In the genomic region with DNA sequence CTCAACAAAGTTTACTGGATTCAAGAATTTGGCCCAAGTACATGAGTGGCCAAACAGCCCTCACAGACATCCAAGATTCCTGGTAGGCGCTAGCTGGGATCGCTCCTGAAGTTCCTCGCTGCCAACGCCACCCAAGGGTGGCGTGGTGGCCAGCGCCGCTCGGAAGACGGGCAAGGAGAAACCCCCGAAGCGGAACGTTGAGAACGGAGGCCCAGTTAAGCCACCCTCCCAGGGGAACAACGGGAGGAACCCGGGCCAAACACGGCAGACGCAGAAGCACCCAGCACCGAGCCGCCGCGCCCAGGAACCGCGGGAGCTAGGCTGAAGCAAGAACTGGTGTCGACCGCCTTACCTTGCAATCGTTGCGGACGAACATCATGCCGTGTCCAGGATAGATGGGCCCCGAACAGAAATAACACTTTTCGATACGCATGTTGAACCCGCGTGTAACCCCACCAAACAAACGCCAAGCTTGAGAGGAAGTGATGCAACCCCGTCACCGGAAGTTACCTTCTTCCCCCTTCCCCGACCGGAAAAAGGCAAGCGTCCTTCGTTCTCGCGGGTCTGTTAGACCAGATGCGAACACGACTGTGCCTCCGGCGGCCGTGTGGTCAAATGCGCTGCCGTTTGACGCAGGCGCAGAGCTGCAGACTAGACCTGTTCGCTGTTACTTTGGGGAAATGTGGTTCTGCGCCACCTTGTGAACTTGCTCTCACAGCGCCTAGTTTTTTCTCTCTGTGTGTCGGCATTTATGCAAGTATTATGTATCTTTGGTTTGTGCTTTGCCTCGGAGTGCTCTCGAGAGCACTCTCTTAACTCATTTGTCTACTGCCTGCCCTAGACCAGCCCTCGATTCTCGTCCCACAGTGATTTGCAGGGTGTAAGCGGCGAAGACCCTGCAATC, we compare ENCODE assay signal across 7 cellular contexts. TPM values are rescaled to one million over a fixed set of nuclear protein-coding genes. Genes with fewer than 3 reads are reported as not detected.
DNase-seq lines count a peak whose midpoint lies in the region; ATAC-seq, FAIRE-seq and TF ChIP-seq lines count a peak whose summit lies in the region.

A gene (minus strand): TSS at position 484 of the 904 bp plus-strand sequence. CDS start 51 bp downstream, at position 433.

- POLR2A ChIA-PET in GM12878 (lab: Charles Lee) = interaction anchor here (0.9 to 1.2 kb wide), 2 partner anchors 20 to 1220 kb away, joined by 4 to 5 read pairs; no protein-coding TSS in a partner anchor

- H3K9me3 ChIP-seq in GM12878 (replicated peaks; ENCODE audit: control insufficient read depth, insufficient read depth, low read length) = no peaks in the 10 kb centered on the region; the same call in 2 of the 3 replicates

- peak; percentile 91 for FAIRE-seq in GM12878 (lab: Jason Lieb, UNC)

- TF ChIP-seq CTCF in GM12878 (IDR thresholded peaks at IDR 0.05 in 2 of 3, conservative IDR thresholded peaks at IDR 0.05 in 1 of 3; ENCODE audit: control insufficient read depth in 2 of 3, extremely low read depth in 1 of 3, insufficient read depth in 1 of 3, low read depth in 3 of 3, low read length in 3 of 3) (peak; percentile 33 to 64 (median 44); a peak in 4 of 6 replicates), retinal pigment epithelial cell (conservative IDR thresholded peaks at IDR 0.05; ENCODE audit: low read depth, low read length) (peak; percentile 53)

- H4K20me1 ChIP-seq in GM12878 (ENCODE audit: control insufficient read depth, insufficient read depth) = no peaks in the 10 kb centered on the region

- RAD21 ChIA-PET in GM12878 (lab: Charles Lee; ENCODE audit: unreplicated experiment) = interaction anchor here (0.6 to 1.9 kb wide), 13 partner anchors 21 to 1305 kb away, joined by 3 to 8 read pairs (median 3); a partner anchor contains a TSS

- SMC1A ChIA-PET in GM12878 (lab: Charles Lee; ENCODE audit: uncharacterized antibody, unreplicated experiment) = interaction anchor here (0.6 to 2.4 kb wide), 11 partner anchors 9 to 1386 kb away, joined by 3 to 9 read pairs (median 4); no protein-coding TSS in a partner anchor

- H3K9ac ChIP-seq in GM12878 (ENCODE audit: control insufficient read depth, insufficient read depth, low read length) = peak within 1 kb of the TSS; percentile 98

- peak within 1 kb of the TSS; percentile 93 for H3K27ac ChIP-seq in GM12878 (ENCODE audit: control insufficient read depth, insufficient read depth)

- H3K4me3 ChIP-seq in GM12878 = peak within 1 kb of the TSS; percentile 99
- H3K4me3 ChIP-seq in retinal pigment epithelial cell (ENCODE audit: low read length) = peak within 1 kb of the TSS; percentile 87

- 0 out of 2 replicates have a peak, but pooled peaks have one; percentile 26 for TF ChIP-seq RAD21 in GM12878 (IDR thresholded peaks at IDR 0.05; ENCODE audit: insufficient read depth, low read depth, low read length)

- in situ Hi-C loops in GM12878 (cut with MboI) = no loop called here

- DNase-seq in NCI-H2029 treated with DMSO at 0.1 percent for 48 hours (lab: John Stamatoyannopoulos, UW) = peak; percentile 20
- peak; percentile 88 for DNase-seq in T1000 (lab: John Stamatoyannopoulos, UW)
- peak; percentile 97 for DNase-seq in GM12878 (ENCODE audit: low read depth, low spot score)
- peak; percentile 63 to 98 (median 92) for DNase-seq in hypothalamus (lab: John Stamatoyannopoulos, UW)
- DNase-seq in retinal pigment epithelial cell (ENCODE audit: low read depth) = peak; percentile 98

- peaks cover 2% of the 10 kb centered on the region; the same call in 1 of the 2 replicates for H3K4me1 ChIP-seq in GM12878 (ENCODE audit: control insufficient read depth, insufficient read depth, low read length)

- peaks cover 51% of the 10 kb centered on the region for H3K79me2 ChIP-seq in GM12878 (ENCODE audit: control insufficient read depth, insufficient read depth, low read length)

- H3K27me3 ChIP-seq in GM12878 (replicated peaks in 1 of 2; ENCODE audit: control insufficient read depth in 2 of 2, insufficient read depth in 2 of 2, low read length in 1 of 2) = no peaks in the 10 kb centered on the region

- TF ChIP-seq POLR2A in GM12878 (IDR thresholded peaks at IDR 0.05; ENCODE audit: low read depth, low read length) = peak; percentile 86

- 1% methylated on average over 62 of the region's 62 CpGs for WGBS in GM12878 (ENCODE audit: insufficient coverage, insufficient replicate concordance, low lambda C conversion rate, missing lambda C conversion rate)

- TF ChIP-seq EP300 in GM12878 (IDR thresholded peaks at IDR 0.05; ENCODE audit: borderline replicate concordance in 1 of 2, control insufficient read depth in 1 of 2, low read depth in 2 of 2, low read length in 2 of 2) = 0 out of 4 replicates have a peak, but pooled peaks of 1 of the 2 experiments have one; percentile 34

- CTCF ChIA-PET in GM12878 (lab: Yijun Ruan, JAX) = interaction anchor here (0.8 to 2.6 kb wide), 16 partner anchors 11 to 1305 kb away, joined by 3 to 12 read pairs (median 4); a partner anchor contains a TSS

- ATAC-seq in GM18508 (IDR thresholded peaks at IDR 0.05; ENCODE audit: insufficient read depth, unreplicated experiment) (peak; percentile 77), HG03025 (IDR thresholded peaks at IDR 0.05; ENCODE audit: low FRiP score, unreplicated experiment) (peak; percentile 95), GM12878 (peak; percentile 97)

- intact Hi-C loops in GM12878 (cut with micrococcal nuclease; ENCODE audit: unreplicated experiment) = loop anchor here (10.0 kb wide), 1 partner anchor 208 kb away; a partner anchor contains a TSS

- BruUV-seq in GM12878 (replicated peaks; lab: Mats Ljungman, UMichigan) = TSS peak; percentile 76

- peaks cover 0 to 8% of the 10 kb centered on the region in 2 experiments; a peak in 1 of 4 replicates for H3K36me3 ChIP-seq in GM12878 (ENCODE audit: control insufficient read depth in 2 of 2, insufficient read depth in 2 of 2, low read length in 1 of 2)

- H2AFZ ChIP-seq in GM12878 (ENCODE audit: control insufficient read depth, low read depth, low read length) = peak within 1 kb of the TSS; percentile 100

- peak within 1 kb of the TSS; percentile 86 for H3K4me2 ChIP-seq in GM12878 (ENCODE audit: control insufficient read depth, insufficient read depth)

TF ChIP-seq in GM12878, 131 proteins besides CTCF, POLR2A, EP300 and RAD21 (continues in another document):
- TF ChIP-seq MTA2 (IDR thresholded peaks at IDR 0.05; ENCODE audit: low read depth) = no peak
- no peak for TF ChIP-seq KDM1A (IDR thresholded peaks at IDR 0.05; ENCODE audit: borderline replicate concordance)
- TF ChIP-seq IKZF1 (conservative IDR thresholded peaks at IDR 0.05) = peak; percentile 63; the same call in 1 of the 2 replicates
- TF ChIP-seq, protein P1, sequence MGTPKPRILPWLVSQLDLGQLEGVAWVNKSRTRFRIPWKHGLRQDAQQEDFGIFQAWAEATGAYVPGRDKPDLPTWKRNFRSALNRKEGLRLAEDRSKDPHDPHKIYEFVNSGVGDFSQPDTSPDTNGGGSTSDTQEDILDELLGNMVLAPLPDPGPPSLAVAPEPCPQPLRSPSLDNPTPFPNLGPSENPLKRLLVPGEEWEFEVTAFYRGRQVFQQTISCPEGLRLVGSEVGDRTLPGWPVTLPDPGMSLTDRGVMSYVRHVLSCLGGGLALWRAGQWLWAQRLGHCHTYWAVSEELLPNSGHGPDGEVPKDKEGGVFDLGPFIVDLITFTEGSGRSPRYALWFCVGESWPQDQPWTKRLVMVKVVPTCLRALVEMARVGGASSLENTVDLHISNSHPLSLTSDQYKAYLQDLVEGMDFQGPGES (IDR thresholded peaks at IDR 0.05) = no peak
- TF ChIP-seq, protein P2, sequence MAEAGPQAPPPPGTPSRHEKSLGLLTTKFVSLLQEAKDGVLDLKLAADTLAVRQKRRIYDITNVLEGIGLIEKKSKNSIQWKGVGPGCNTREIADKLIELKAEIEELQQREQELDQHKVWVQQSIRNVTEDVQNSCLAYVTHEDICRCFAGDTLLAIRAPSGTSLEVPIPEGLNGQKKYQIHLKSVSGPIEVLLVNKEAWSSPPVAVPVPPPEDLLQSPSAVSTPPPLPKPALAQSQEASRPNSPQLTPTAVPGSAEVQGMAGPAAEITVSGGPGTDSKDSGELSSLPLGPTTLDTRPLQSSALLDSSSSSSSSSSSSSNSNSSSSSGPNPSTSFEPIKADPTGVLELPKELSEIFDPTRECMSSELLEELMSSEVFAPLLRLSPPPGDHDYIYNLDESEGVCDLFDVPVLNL (IDR thresholded peaks at IDR 0.05; ENCODE audit: low read depth, low read length) = no peak
- TF ChIP-seq MTA3 (IDR thresholded peaks at IDR 0.05; ENCODE audit: borderline replicate concordance, low read length) = peak; percentile 41; the same call in 1 of the 2 replicates
- TF ChIP-seq MYB (IDR thresholded peaks at IDR 0.05; ENCODE audit: borderline replicate concordance, low read depth, low read length) = no peak
- TF ChIP-seq NR2C1 (IDR thresholded peaks at IDR 0.05) = no peak
- TF ChIP-seq, protein P3, sequence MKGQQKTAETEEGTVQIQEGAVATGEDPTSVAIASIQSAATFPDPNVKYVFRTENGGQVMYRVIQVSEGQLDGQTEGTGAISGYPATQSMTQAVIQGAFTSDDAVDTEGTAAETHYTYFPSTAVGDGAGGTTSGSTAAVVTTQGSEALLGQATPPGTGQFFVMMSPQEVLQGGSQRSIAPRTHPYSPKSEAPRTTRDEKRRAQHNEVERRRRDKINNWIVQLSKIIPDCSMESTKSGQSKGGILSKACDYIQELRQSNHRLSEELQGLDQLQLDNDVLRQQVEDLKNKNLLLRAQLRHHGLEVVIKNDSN (IDR thresholded peaks at IDR 0.05; ENCODE audit: borderline replicate concordance, extremely low read length, insufficient read depth, low read depth, low read length) = no peak
- TF ChIP-seq SMC3 (IDR thresholded peaks at IDR 0.05; ENCODE audit: borderline replicate concordance, low read length) = peak; percentile 36
- peak; percentile 84 for TF ChIP-seq SPI1 (IDR thresholded peaks at IDR 0.05; ENCODE audit: borderline replicate concordance, insufficient read depth, low read depth, low read length)

RNA-seq across cellular contexts. Expression of the gene that starts here (rescaled TPM):
- 43.7 and 44.6 TPM in 2 replicates for total RNA-seq in GM12878 (2013; cell fraction: nucleolus; rRNA removed)
- total RNA-seq in GM12878 (2014; rRNA removed) = 94.9 and 127 TPM in 2 replicates
- 133 and 134 TPM in 2 replicates for total RNA-seq in GM12878 (2014; rRNA removed; fragmentation: Illumina TruSeq; extraction: Trizol)
- total RNA-seq in GM12878 (2021) = 97.4 and 101 TPM in 2 replicates
- 54.2 TPM for polyA plus RNA-seq in GM12878 (2011; ENCODE audit: low read depth)
- polyA plus RNA-seq in GM12878 (2011; rRNA removed) = 146 and 264 TPM in 2 replicates
- polyA plus RNA-seq in GM12878 (2011; cell fraction: cytosol; rRNA removed) = 29.2 and 33.1 TPM in 2 replicates
- 27.3 and 34.9 TPM in 2 replicates for polyA plus RNA-seq in GM12878 (2011; cell fraction: nucleus; rRNA removed)
- polyA plus RNA-seq in GM12878 (2012) = 124 and 129 TPM in 2 replicates
- polyA plus RNA-seq in GM12878 (2014; fragmentation: Illumina TruSeq; extraction: Trizol) = 107 and 131 TPM in 2 replicates
- 100 to 1,000 TPM; 198 to 249 TPM for polyA plus RNA-seq in GM12878 (2014; fragmentation: Nextera tagmentation; extraction: Ambion mirVana)
- polyA plus RNA-seq in GM12878 (2014; rRNA removed) = 81.4 and 95.0 TPM in 2 replicates
- polyA plus RNA-seq in GM12878 (2016; fragmentation: Nextera tagmentation; extraction: Ambion mirVana) = 100 to 1,000 TPM; 115 to 126 TPM
- polyA minus RNA-seq in GM12878 (2011; rRNA and poly(A)+ RNA removed) = 22.1 and 37.0 TPM in 2 replicates
- 14.4 and 21.5 TPM in 2 replicates for polyA minus RNA-seq in GM12878 (2011; cell fraction: cytosol; rRNA and poly(A)+ RNA removed)
- polyA minus RNA-seq in GM12878 (2011; cell fraction: nucleus; rRNA and poly(A)+ RNA removed) = 29.5 and 40.5 TPM in 2 replicates

Comparison
In these comparisons a context has a peak if more than half of its experiments do, and no peak if none do; other contexts are left out.
1. Peak in every context shown above with its lines: DNase-seq, ATAC-seq, H3K4me3 ChIP-seq and H3K27ac ChIP-seq.
2. DNase-seq: peak in every context shown above with its lines; median percentile 98 in retinal pigment epithelial cell; 97 in GM12878; 92 in hypothalamus; 88 in T1000; 20 in NCI-H2029 treated with DMSO at 0.1 percent for 48 hours.